In genomic region chr13:59874973-59875372, GRCh38 we compare ENCODE assay signal across 26 cellular contexts.
"Had no signal": no experiment of that assay in that cellular context is flagged by ENCODE, and none has a peak within 500 bp of the region (broad histone marks: within the 10 kb centered on the region; RNA-seq: fewer than 3 reads in every experiment).

No MANE protein-coding gene starts in this region.

- H3K9me3 Mint-ChIP-seq: dendritic cell treated with granulocyte-macrophage colony-stimulating factor and Interleukin-4, amounts not matched to agents 40 ng/mL and 50 ng/mL, for 4 days; effector memory CD8-positive, alpha-beta T cell; endodermal cell; naive thymus-derived CD4-positive, alpha-beta T cell had no signal

- FAIRE-seq: endometrium, islet of Langerhans, keratinocyte had no signal

- H3K27ac Mint-ChIP-seq: dendritic cell treated with granulocyte-macrophage colony-stimulating factor and Interleukin-4, amounts not matched to agents 40 ng/mL and 50 ng/mL, for 4 days; effector memory CD8-positive, alpha-beta T cell; endodermal cell; naive thymus-derived CD4-positive, alpha-beta T cell; natural killer cell had no signal

- H3K27ac ChIP-seq: epithelial cell of prostate, esophagus squamous epithelium, gastrocnemius medialis, heart right ventricle, left lung, lower lobe of right lung had no signal

- H3K4me3 ChIP-seq: esophagus squamous epithelium, gastrocnemius medialis, heart right ventricle, left lung, lower lobe of right lung had no signal

- H3K36me3 Mint-ChIP-seq: natural killer cell had no signal

- H3K27me3 ChIP-seq: esophagus squamous epithelium, gastrocnemius medialis, heart right ventricle, left lung had no signal

- H3K4me1 ChIP-seq: esophagus squamous epithelium, gastrocnemius medialis, heart right ventricle, left lung, lower lobe of right lung had no signal

- ATAC-seq: effector memory CD8-positive, alpha-beta T cell; esophagus mucosa; gastrocnemius medialis; heart right ventricle; left cardiac atrium; left lung; left ventricle myocardium superior; lower lobe of right lung; naive thymus-derived CD4-positive, alpha-beta T cell; natural killer cell had no signal

- H3K9me3 ChIP-seq: esophagus squamous epithelium, gastrocnemius medialis, heart right ventricle, left lung, lower lobe of right lung had no signal

- H3K36me3 ChIP-seq: esophagus squamous epithelium, gastrocnemius medialis, heart right ventricle, left lung, lower lobe of right lung had no signal

- DNase-seq: cortex of kidney; effector CD8-positive, alpha-beta T cell; effector memory CD8-positive, alpha-beta T cell; endodermal cell; erythroblast; esophagus squamous epithelium; foreskin fibroblast; foreskin melanocyte; gastrocnemius medialis; glutamatergic neuron; heart right ventricle; hippocampal formation; left cardiac atrium; left lung; left ventricle myocardium superior; lower lobe of right lung; mesenchymal stem cell; midbrain; naive thymus-derived CD4-positive, alpha-beta T cell; natural killer cell had no signal
